Comparison of ENCODE assay signal across 8 cellular contexts in the genomic region with DNA sequence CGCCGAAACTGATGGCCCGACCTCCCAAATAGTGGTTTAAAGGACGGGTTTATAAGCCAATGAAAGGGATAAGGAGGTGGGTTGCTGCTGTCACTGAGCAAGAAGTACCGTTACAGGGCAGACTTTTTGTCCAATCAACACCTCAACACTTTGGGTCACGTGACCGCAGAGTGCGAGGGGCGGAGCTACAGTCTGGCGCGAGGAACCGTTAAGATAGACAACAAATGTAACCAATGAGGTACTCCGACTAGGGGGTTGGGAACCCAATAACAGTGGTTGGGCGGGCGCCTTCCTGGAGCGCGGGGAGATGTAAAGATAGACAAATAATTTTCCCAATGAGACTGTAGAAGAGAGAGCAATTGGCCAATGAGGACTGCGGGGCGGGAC. TPM values are rescaled to one million over a fixed set of nuclear protein-coding genes. Genes with fewer than 3 reads are reported as not detected.
A peak's percentile ranks its signal among the peaks of the same experiment; 100 is the strongest.
DNase-seq lines count a peak whose midpoint lies in the region; ATAC-seq and TF ChIP-seq lines count a peak whose summit lies in the region.

A gene with protein sequence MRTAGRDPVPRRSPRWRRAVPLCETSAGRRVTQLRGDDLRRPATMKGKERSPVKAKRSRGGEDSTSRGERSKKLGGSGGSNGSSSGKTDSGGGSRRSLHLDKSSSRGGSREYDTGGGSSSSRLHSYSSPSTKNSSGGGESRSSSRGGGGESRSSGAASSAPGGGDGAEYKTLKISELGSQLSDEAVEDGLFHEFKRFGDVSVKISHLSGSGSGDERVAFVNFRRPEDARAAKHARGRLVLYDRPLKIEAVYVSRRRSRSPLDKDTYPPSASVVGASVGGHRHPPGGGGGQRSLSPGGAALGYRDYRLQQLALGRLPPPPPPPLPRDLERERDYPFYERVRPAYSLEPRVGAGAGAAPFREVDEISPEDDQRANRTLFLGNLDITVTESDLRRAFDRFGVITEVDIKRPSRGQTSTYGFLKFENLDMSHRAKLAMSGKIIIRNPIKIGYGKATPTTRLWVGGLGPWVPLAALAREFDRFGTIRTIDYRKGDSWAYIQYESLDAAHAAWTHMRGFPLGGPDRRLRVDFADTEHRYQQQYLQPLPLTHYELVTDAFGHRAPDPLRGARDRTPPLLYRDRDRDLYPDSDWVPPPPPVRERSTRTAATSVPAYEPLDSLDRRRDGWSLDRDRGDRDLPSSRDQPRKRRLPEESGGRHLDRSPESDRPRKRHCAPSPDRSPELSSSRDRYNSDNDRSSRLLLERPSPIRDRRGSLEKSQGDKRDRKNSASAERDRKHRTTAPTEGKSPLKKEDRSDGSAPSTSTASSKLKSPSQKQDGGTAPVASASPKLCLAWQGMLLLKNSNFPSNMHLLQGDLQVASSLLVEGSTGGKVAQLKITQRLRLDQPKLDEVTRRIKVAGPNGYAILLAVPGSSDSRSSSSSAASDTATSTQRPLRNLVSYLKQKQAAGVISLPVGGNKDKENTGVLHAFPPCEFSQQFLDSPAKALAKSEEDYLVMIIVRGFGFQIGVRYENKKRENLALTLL (plus strand): TSS at position 338 of the 387 bp plus-strand sequence. CDS start 29 bp downstream, at position 367.

- TF ChIP-seq CTCF in WI38 (IDR thresholded peaks at IDR 0.05; ENCODE audit: low read depth, low read length), result no peak
- no peak for TF ChIP-seq CTCF in smooth muscle cell (IDR thresholded peaks at IDR 0.05; ENCODE audit: borderline replicate concordance, insufficient read depth, poor library complexity, severe bottlenecking)

- H3K9ac ChIP-seq in smooth muscle cell (ENCODE audit: low read depth), result peak within 1 kb of the TSS; percentile 98

- WGBS in smooth muscle cell (ENCODE audit: low lambda C conversion rate), result under 1% methylated on average over 19 of the region's 19 CpGs

- in situ Hi-C loops in ACHN (cut with HindIII; ENCODE audit: low pct_ligation_motif_present, low pct_unique_long_range_greater_than_20kb, low sequenced_read_pairs), result no loop called here

- H3K4me2 ChIP-seq in smooth muscle cell, result peak within 1 kb of the TSS; percentile 96

- DNase-seq in ACHN (peak; percentile 99), NCI-H2227 (lab: John Stamatoyannopoulos, UW; ENCODE audit: unreplicated experiment) (peak; percentile 100), caudate nucleus (lab: John Stamatoyannopoulos, UW) (peak; percentile 89 to 100 (median 99)), iPS-NIHi7 (ENCODE audit: extremely low spot score) (peak; percentile 91), smooth muscle cell (lab: John Stamatoyannopoulos, UW; ENCODE audit: unreplicated experiment) (peak; percentile 92)

- peaks cover 9% of the 10 kb centered on the region for H3F3A ChIP-seq in smooth muscle cell (ENCODE audit: low read depth)

- ATAC-seq in GM18907 (IDR thresholded peaks at IDR 0.05; ENCODE audit: unreplicated experiment) (peak; percentile 82), HG03175 (IDR thresholded peaks at IDR 0.05; ENCODE audit: unreplicated experiment) (peak; percentile 73)

- no peaks in the 10 kb centered on the region for H3K36me3 ChIP-seq in smooth muscle cell (ENCODE audit: low read depth)

- no peaks in the 10 kb centered on the region for H3K9me3 ChIP-seq in smooth muscle cell (replicated peaks; ENCODE audit: low read depth)

- H3K27ac ChIP-seq in caudate nucleus (ENCODE audit: low read depth, low read length), result peak within 1 kb of the TSS; percentile 99
- H3K27ac ChIP-seq in smooth muscle cell (ENCODE audit: low read depth), result peak within 1 kb of the TSS; percentile 98

- H3K4me1 ChIP-seq in smooth muscle cell (ENCODE audit: low read depth), result peaks cover 49% of the 10 kb centered on the region

- H3K4me3 ChIP-seq in WI38 (ENCODE audit: low read depth, low read length) (peak within 1 kb of the TSS; percentile 97), smooth muscle cell (peak within 1 kb of the TSS; percentile 73)

- H3K79me2 ChIP-seq in smooth muscle cell (ENCODE audit: low read depth), result peaks cover 41% of the 10 kb centered on the region

- peaks cover 41% of the 10 kb centered on the region for H4K20me1 ChIP-seq in smooth muscle cell (ENCODE audit: low read depth)

- no peaks in the 10 kb centered on the region for H3K27me3 ChIP-seq in smooth muscle cell (ENCODE audit: low read depth)

- peak within 1 kb of the TSS; percentile 90 for H2AFZ ChIP-seq in smooth muscle cell (ENCODE audit: low read depth)

RNA-seq across cellular contexts. Expression of the gene that starts here (rescaled TPM):
- 27.6 and 32.9 TPM in 2 replicates for total RNA-seq in smooth muscle cell
- 5.3 and 8.1 TPM in 2 replicates for polyA plus RNA-seq in smooth muscle cell

Comparison
In these comparisons a context has a peak if more than half of its experiments do, and no peak if none do; other contexts are left out.
1. Peak in every context shown above with its lines: DNase-seq, ATAC-seq, H3K4me3 ChIP-seq and H3K27ac ChIP-seq.